In genomic region chr20:9112541-9113515, GRCh38 we compare ENCODE assay signal across 14 cellular contexts. TPM values are rescaled to one million over a fixed set of nuclear protein-coding genes. Genes with fewer than 3 reads are reported as not detected.
DNase-seq lines count a peak whose midpoint lies in the region; ATAC-seq and TF ChIP-seq lines count a peak whose summit lies in the region.
"Had no signal": no experiment of that assay in that cellular context is flagged by ENCODE, and none has a peak within 500 bp of the region (broad histone marks: within the 10 kb centered on the region; RNA-seq: fewer than 3 reads in every experiment).

No MANE protein-coding gene starts in this region.

- ATAC-seq in HG03159 (IDR thresholded peaks at IDR 0.05; ENCODE audit: unreplicated experiment) (no peak), GM19023 (IDR thresholded peaks at IDR 0.05; ENCODE audit: unreplicated experiment) (no peak)
- ATAC-seq: stimulated activated effector memory CD8-positive, alpha-beta T cell treated with anti-CD3 and anti-CD28 coated beads, Interleukin-12 subunit alpha, Interleukin-12 subunit beta, amount 100 ng/mL, for 72 hours had no signal

- no TSS peak for BruUV-seq in PC-9 (replicated peaks; lab: Mats Ljungman, UMichigan)

- H3K36me3 Mint-ChIP-seq in mesothelial cell of epicardium: no peaks in the 10 kb centered on the region
- H3K36me3 Mint-ChIP-seq: stimulated activated effector memory CD8-positive, alpha-beta T cell treated with anti-CD3 and anti-CD28 coated beads, Interleukin-12 subunit alpha, Interleukin-12 subunit beta, amount 100 ng/mL, for 72 hours had no signal

- H3K27ac Mint-ChIP-seq in mesothelial cell of epicardium: peak overlapping the region; percentile 83
- H3K27ac Mint-ChIP-seq: activated naive CD4-positive, alpha-beta T cell treated with anti-CD3 and anti-CD28 coated beads for 36 hours; H9; stimulated activated effector memory CD8-positive, alpha-beta T cell treated with anti-CD3 and anti-CD28 coated beads, Interleukin-12 subunit alpha, Interleukin-12 subunit beta, amount 100 ng/mL, for 72 hours had no signal

- no peaks in the 10 kb centered on the region for H3K9me2 ChIP-seq in PC-9 (ENCODE audit: insufficient read depth)

- peaks cover 30% of the 10 kb centered on the region for H3K4me1 Mint-ChIP-seq in mesothelial cell of epicardium
- H3K4me1 Mint-ChIP-seq: H9; stimulated activated effector memory CD8-positive, alpha-beta T cell treated with anti-CD3 and anti-CD28 coated beads, Interleukin-12 subunit alpha, Interleukin-12 subunit beta, amount 100 ng/mL, for 72 hours had no signal

- no peak overlapping the region for H2AFZ ChIP-seq in PC-9

- H3K36me3 ChIP-seq in esophagus muscularis mucosa (no peaks in the 10 kb centered on the region), PC-9 (ENCODE audit: low read depth) (no peaks in the 10 kb centered on the region)
- H3K36me3 ChIP-seq: BLaER1 treated with 17β-estradiol and CSF1 and Interleukin-3, amounts not matched to agents 10 nM and 100 nM had no signal

- no peak for TF ChIP-seq EP300 in esophagus muscularis mucosa (IDR thresholded peaks at IDR 0.05)

- no peaks in the 10 kb centered on the region for H4K20me1 ChIP-seq in PC-9 (ENCODE audit: insufficient read depth)
- H4K20me1 ChIP-seq: BLaER1 treated with 17β-estradiol and CSF1 and Interleukin-3, amounts not matched to agents 10 nM and 100 nM had no signal

- CTCF ChIA-PET in PC-9 (lab: Charles Lee): no interaction called here

- no peak overlapping the region for H3K4me2 ChIP-seq in PC-9
- H3K4me2 ChIP-seq: BLaER1 treated with 17β-estradiol and CSF1 and Interleukin-3, amounts not matched to agents 10 nM and 100 nM had no signal

- H3K4me1 ChIP-seq in esophagus muscularis mucosa (peaks cover 31 to 69% (median 56%) of the 10 kb centered on the region in 4 donors), PC-9 (replicated peaks; ENCODE audit: insufficient read depth) (no peaks in the 10 kb centered on the region)
- H3K4me1 ChIP-seq: BLaER1 treated with 17β-estradiol and CSF1 and Interleukin-3, amounts not matched to agents 10 nM and 100 nM had no signal

- DNase-seq in AG08396 (ENCODE audit: low spot score) (peak; percentile 55), RPMI7951 (ENCODE audit: low read depth) (peak; percentile 87), esophagus muscularis mucosa (ENCODE audit: extremely low spot score) (no peak), mesothelial cell of epicardium (ENCODE audit: low spot score in 2 of 2, unreplicated experiment in 2 of 2) (no peak), PC-9 (no peak), T-helper 1 cell (no peak)
- DNase-seq: activated CD4-positive, alpha-beta T cell treated with anti-CD3 and anti-CD28 coated beads for 4 hours; activated naive CD4-positive, alpha-beta T cell treated with anti-CD3 and anti-CD28 coated beads for 36 hours; effector CD8-positive, alpha-beta T cell; H9 had no signal

- H3K27ac ChIP-seq in esophagus muscularis mucosa (replicated peaks in 1 of 4) (peak overlapping the region; percentile 6 to 53 (median 42)), PC-9 (no peak overlapping the region)
- H3K27ac ChIP-seq: BLaER1 treated with 17β-estradiol and CSF1 and Interleukin-3, amounts not matched to agents 10 nM and 100 nM had no signal

- POLR2A ChIA-PET in PC-9 (lab: Charles Lee; ENCODE audit: unreplicated experiment): interaction anchor here (0.7 kb wide), 1 partner anchor 214 kb away, joined by 4 read pairs; no protein-coding TSS in a partner anchor

- WGBS in esophagus muscularis mucosa: 38% methylated on average over 6 of the region's 6 CpGs

- no peaks in the 10 kb centered on the region for H3K27me3 Mint-ChIP-seq in mesothelial cell of epicardium (ENCODE audit: low read depth)

- intact Hi-C loops in esophagus muscularis mucosa (cut with DNase I) (no loop called here), PC-9 (cut with micrococcal nuclease; ENCODE audit: unreplicated experiment) (no loop called here)

- H3K9me3 Mint-ChIP-seq in mesothelial cell of epicardium: no peaks in the 10 kb centered on the region
- H3K9me3 Mint-ChIP-seq: activated naive CD4-positive, alpha-beta T cell treated with anti-CD3 and anti-CD28 coated beads for 36 hours; H9 had no signal

- H3K4me3 ChIP-seq in esophagus muscularis mucosa (no peak overlapping the region), PC-9 (no peak overlapping the region)
- H3K4me3 ChIP-seq: BLaER1 treated with 17β-estradiol and CSF1 and Interleukin-3, amounts not matched to agents 10 nM and 100 nM had no signal

- H3K9me3 ChIP-seq in esophagus muscularis mucosa (no peaks in the 10 kb centered on the region), PC-9 (ENCODE audit: insufficient read depth, low read depth) (no peaks in the 10 kb centered on the region)
- H3K9me3 ChIP-seq: BLaER1 treated with 17β-estradiol and CSF1 and Interleukin-3, amounts not matched to agents 10 nM and 100 nM had no signal

- TF ChIP-seq POLR2A in esophagus muscularis mucosa (IDR thresholded peaks at IDR 0.05; ENCODE audit: low read depth): no peak

- no peak overlapping the region for H3K4me3 Mint-ChIP-seq in mesothelial cell of epicardium
- H3K4me3 Mint-ChIP-seq: activated naive CD4-positive, alpha-beta T cell treated with anti-CD3 and anti-CD28 coated beads for 36 hours; H9; stimulated activated effector memory CD8-positive, alpha-beta T cell treated with anti-CD3 and anti-CD28 coated beads, Interleukin-12 subunit alpha, Interleukin-12 subunit beta, amount 100 ng/mL, for 72 hours had no signal

- H3K27me3 ChIP-seq in esophagus muscularis mucosa (no peaks in the 10 kb centered on the region), PC-9 (ENCODE audit: insufficient read depth, low read depth) (no peaks in the 10 kb centered on the region)
- H3K27me3 ChIP-seq: BLaER1 treated with 17β-estradiol and CSF1 and Interleukin-3, amounts not matched to agents 10 nM and 100 nM had no signal

- no peaks in the 10 kb centered on the region for H3K79me2 ChIP-seq in PC-9 (ENCODE audit: low read depth)

- no peaks in the 10 kb centered on the region for H3F3A ChIP-seq in PC-9 (ENCODE audit: insufficient read depth, low read depth)

- TF ChIP-seq CTCF in esophagus muscularis mucosa (IDR thresholded peaks at IDR 0.05) (no peak), mesothelial cell of epicardium (IDR thresholded peaks at IDR 0.05; ENCODE audit: unreplicated experiment) (no peak), PC-9 (conservative IDR thresholded peaks at IDR 0.05) (no peak)

RNA-seq across cellular contexts. Expression of gene PLCB4, which starts 43.9 kb away (rescaled TPM):
- 5.3 and 5.4 TPM in 2 replicates for total RNA-seq in RPMI7951 (2014; rRNA removed; shearing (Covaris generic))
- total RNA-seq in esophagus muscularis mucosa (10 to 100 TPM; 30.7 to 61.8 (median 47.6) TPM), mesothelial cell of epicardium (14.0 to 15.6 TPM (median 15.1 TPM) in 3 replicates), PC-9 (2021) (14.9 and 18.6 TPM in 2 replicates)
- total RNA-seq: activated naive CD4-positive, alpha-beta T cell treated with anti-CD3 and anti-CD28 coated beads for 36 hours had no signal

Comparison
In these comparisons a context has a peak if more than half of its experiments do, and no peak if none do; other contexts are left out.
1. DNase-seq: peak in AG08396 (single experiment) and RPMI7951 (single experiment); none in esophagus muscularis mucosa (single experiment), mesothelial cell of epicardium (0 of 2), PC-9 (0 of 2) and T-helper 1 cell (0 of 5).